1 cellular context compared by ENCODE assay signal in genomic region chr20:16404171-16404570, GRCh38.
TF ChIP-seq lines count a peak whose summit lies in the region.

No MANE protein-coding gene starts in this region.

TF ChIP-seq in HepG2, 621 proteins besides CTCF, POLR2A, EP300 and RAD21 (continued from another document and continues in another):
- no peak for TF ChIP-seq ZNF230 (CRISPR knock-in tag; IDR thresholded peaks at IDR 0.05)
- no peak for TF ChIP-seq KMT2B (CRISPR knock-in tag; IDR thresholded peaks at IDR 0.05)
- TF ChIP-seq ZNF773 (CRISPR knock-in tag; IDR thresholded peaks at IDR 0.05; ENCODE audit: borderline replicate concordance): no peak
- TF ChIP-seq ZNF629 (CRISPR knock-in tag; conservative IDR thresholded peaks at IDR 0.05): no peak
- no peak for TF ChIP-seq ZNF792 (CRISPR knock-in tag; IDR thresholded peaks at IDR 0.05)
- TF ChIP-seq RNF219 (CRISPR knock-in tag; IDR thresholded peaks at IDR 0.05): no peak
- TF ChIP-seq HOXD1 (CRISPR knock-in tag; IDR thresholded peaks at IDR 0.05): no peak
- TF ChIP-seq MED1 (CRISPR knock-in tag; IDR thresholded peaks at IDR 0.05): no peak
- TF ChIP-seq ARID5B (CRISPR knock-in tag; IDR thresholded peaks at IDR 0.05): no peak
- no peak for TF ChIP-seq ATF6 (CRISPR knock-in tag; conservative IDR thresholded peaks at IDR 0.05)
- no peak for TF ChIP-seq TRAFD1 (CRISPR knock-in tag; IDR thresholded peaks at IDR 0.05; ENCODE audit: borderline replicate concordance)
- no peak for TF ChIP-seq ZNF44 (CRISPR knock-in tag; IDR thresholded peaks at IDR 0.05)
- no peak for TF ChIP-seq YY1 (IDR thresholded peaks at IDR 0.05; ENCODE audit: insufficient read depth, insufficient replicate concordance, low read depth, low read length)
- TF ChIP-seq TEF (CRISPR knock-in tag; IDR thresholded peaks at IDR 0.05): no peak
- TF ChIP-seq PBX2 (CRISPR knock-in tag; IDR thresholded peaks at IDR 0.05): no peak
- TF ChIP-seq ZBTB26 (CRISPR knock-in tag; IDR thresholded peaks at IDR 0.05; ENCODE audit: borderline replicate concordance): no peak
- no peak for TF ChIP-seq MXD3 (CRISPR knock-in tag; IDR thresholded peaks at IDR 0.05)
- TF ChIP-seq HNF4A (CRISPR knock-in tag; IDR thresholded peaks at IDR 0.05): peak; percentile 15; the same call in 1 of the 2 replicates
- TF ChIP-seq MIXL1 (CRISPR knock-in tag; IDR thresholded peaks at IDR 0.05): 0 out of 2 replicates have a peak, but pooled peaks have one; percentile 29
- TF ChIP-seq ZBTB14 (CRISPR knock-in tag; IDR thresholded peaks at IDR 0.05): no peak
- no peak for TF ChIP-seq ZNF549 (CRISPR knock-in tag; IDR thresholded peaks at IDR 0.05)
- peak; percentile 31; the same call in 1 of the 2 replicates for TF ChIP-seq SMC3 (IDR thresholded peaks at IDR 0.05; ENCODE audit: low read length)
- TF ChIP-seq BORCS8-MEF2B (CRISPR knock-in tag; IDR thresholded peaks at IDR 0.05): no peak
- TF ChIP-seq KLF12 (CRISPR knock-in tag; IDR thresholded peaks at IDR 0.05; ENCODE audit: borderline replicate concordance): no peak
- TF ChIP-seq ZEB1 (IDR thresholded peaks at IDR 0.05; ENCODE audit: insufficient replicate concordance, low read depth): no peak
- TF ChIP-seq ZNF12 (CRISPR knock-in tag; IDR thresholded peaks at IDR 0.05): 0 out of 2 replicates have a peak, but pooled peaks have one; percentile 20
- TF ChIP-seq ZBTB34 (CRISPR knock-in tag; IDR thresholded peaks at IDR 0.05): no peak
- no peak for TF ChIP-seq ZNF737 (CRISPR knock-in tag; IDR thresholded peaks at IDR 0.05; ENCODE audit: borderline replicate concordance)
- no peak for TF ChIP-seq GLMP (CRISPR knock-in tag; IDR thresholded peaks at IDR 0.05; ENCODE audit: borderline replicate concordance)
- no peak for TF ChIP-seq ZBTB20 (CRISPR knock-in tag; IDR thresholded peaks at IDR 0.05; ENCODE audit: borderline replicate concordance, low read depth)
- TF ChIP-seq ZNF644 (CRISPR knock-in tag; IDR thresholded peaks at IDR 0.05; ENCODE audit: low read depth): no peak
- TF ChIP-seq MIER3 (CRISPR knock-in tag; IDR thresholded peaks at IDR 0.05; ENCODE audit: borderline replicate concordance): no peak
- no peak for TF ChIP-seq TIGD3 (CRISPR knock-in tag; IDR thresholded peaks at IDR 0.05; ENCODE audit: borderline replicate concordance)
- no peak for TF ChIP-seq ZNF660 (CRISPR knock-in tag; IDR thresholded peaks at IDR 0.05; ENCODE audit: borderline replicate concordance, low read depth)
- no peak for TF ChIP-seq MAF1 (CRISPR knock-in tag; IDR thresholded peaks at IDR 0.05; ENCODE audit: borderline replicate concordance)
- TF ChIP-seq STAG1 (CRISPR knock-in tag; IDR thresholded peaks at IDR 0.05): peak; percentile 57
- TF ChIP-seq ZNF670 (CRISPR knock-in tag; IDR thresholded peaks at IDR 0.05; ENCODE audit: borderline replicate concordance): no peak
- TF ChIP-seq ONECUT2 (CRISPR knock-in tag; IDR thresholded peaks at IDR 0.05): no peak
- no peak for TF ChIP-seq MED8 (CRISPR knock-in tag; IDR thresholded peaks at IDR 0.05; ENCODE audit: insufficient replicate concordance)
- TF ChIP-seq WIZ (CRISPR knock-in tag; IDR thresholded peaks at IDR 0.05): no peak
- no peak for TF ChIP-seq ZSCAN9 (CRISPR knock-in tag; IDR thresholded peaks at IDR 0.05; ENCODE audit: borderline replicate concordance)
- no peak for TF ChIP-seq GPBP1L1 (CRISPR knock-in tag; IDR thresholded peaks at IDR 0.05)
